1 cellular context compared by ENCODE assay signal in the genomic region with DNA sequence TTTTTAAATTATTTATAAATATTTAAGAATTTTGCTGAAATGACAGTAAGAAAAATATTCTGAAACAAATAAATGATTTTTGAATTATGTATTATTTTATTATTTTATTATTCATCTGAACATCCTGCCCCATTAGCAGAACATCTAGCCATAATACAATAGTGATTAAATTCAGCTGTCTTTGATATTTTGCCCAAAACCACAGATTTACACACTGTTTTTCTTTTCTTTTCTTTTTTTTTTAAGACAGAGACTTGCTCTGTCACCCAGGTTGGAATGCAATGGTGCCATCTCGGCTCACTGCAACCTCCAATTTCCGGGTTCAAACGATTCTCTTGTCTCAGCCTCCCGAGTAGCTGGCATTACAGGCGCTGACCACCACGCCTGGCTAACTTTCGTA.
TF ChIP-seq lines count a peak whose summit lies in the region.

No MANE protein-coding gene starts in this region.

TF ChIP-seq in IMR-90, 13 proteins besides CTCF, POLR2A, EP300 and RAD21 (continued from another document):
- TF ChIP-seq, protein P1, sequence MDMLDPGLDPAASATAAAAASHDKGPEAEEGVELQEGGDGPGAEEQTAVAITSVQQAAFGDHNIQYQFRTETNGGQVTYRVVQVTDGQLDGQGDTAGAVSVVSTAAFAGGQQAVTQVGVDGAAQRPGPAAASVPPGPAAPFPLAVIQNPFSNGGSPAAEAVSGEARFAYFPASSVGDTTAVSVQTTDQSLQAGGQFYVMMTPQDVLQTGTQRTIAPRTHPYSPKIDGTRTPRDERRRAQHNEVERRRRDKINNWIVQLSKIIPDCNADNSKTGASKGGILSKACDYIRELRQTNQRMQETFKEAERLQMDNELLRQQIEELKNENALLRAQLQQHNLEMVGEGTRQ (IDR thresholded peaks at IDR 0.05; ENCODE audit: low read depth, low read length) = no peak
